ENCODE assay signal across 4 cellular contexts in the genomic region with DNA sequence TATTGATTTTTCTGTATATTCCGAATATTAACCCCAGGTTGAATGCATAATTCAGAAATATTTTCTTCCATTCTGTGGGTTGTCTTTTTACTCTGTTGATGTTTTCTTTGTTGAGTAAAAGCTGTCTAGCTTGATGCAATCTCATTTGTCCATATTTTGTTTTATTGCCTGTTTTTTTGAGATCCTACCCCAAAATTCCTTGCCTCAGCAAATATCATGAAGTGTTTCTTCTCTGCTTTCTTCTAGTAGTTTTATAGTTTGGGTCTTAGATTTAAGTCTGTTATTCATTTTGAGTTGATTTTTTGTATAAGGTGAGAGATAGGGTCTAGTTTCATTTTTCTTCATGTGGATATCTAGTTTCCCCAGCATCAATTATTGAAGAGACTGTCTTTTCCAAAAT.
A peak's percentile ranks its signal among the peaks of the same experiment; 100 is the strongest.
TF ChIP-seq lines count a peak whose summit lies in the region.

No MANE protein-coding gene starts in this region.

TF ChIP-seq in HepG2, 621 proteins besides CTCF, POLR2A, EP300 and RAD21:
- TF ChIP-seq ZSCAN9 (CRISPR knock-in tag; IDR thresholded peaks at IDR 0.05; ENCODE audit: borderline replicate concordance), result no peak
- peak; percentile 39; the same call in 1 of the 2 replicates for TF ChIP-seq MAFF (IDR thresholded peaks at IDR 0.05; ENCODE audit: low read depth, low read length)
- peak; percentile 52 to 75; a peak in 3 of 4 replicates for TF ChIP-seq MAFK (conservative IDR thresholded peaks at IDR 0.05 in 1 of 2, IDR thresholded peaks at IDR 0.05 in 1 of 2; ENCODE audit: low read length in 2 of 2)
- no peak for TF ChIP-seq PTBP1 (IDR thresholded peaks at IDR 0.05; ENCODE audit: low read depth, low read length, poor library complexity, severe bottlenecking)
TF ChIP-seq in HepG2: peak in this region for 2.

TF ChIP-seq in A549, 52 proteins besides CTCF, POLR2A, EP300 and RAD21:
- no peak for TF ChIP-seq ZFP36 (IDR thresholded peaks at IDR 0.05; ENCODE audit: borderline replicate concordance, partially characterized antibody)
- TF ChIP-seq MAFK (IDR thresholded peaks at IDR 0.05; ENCODE audit: partially characterized antibody), result peak; percentile 41
- TF ChIP-seq, protein P1, sequence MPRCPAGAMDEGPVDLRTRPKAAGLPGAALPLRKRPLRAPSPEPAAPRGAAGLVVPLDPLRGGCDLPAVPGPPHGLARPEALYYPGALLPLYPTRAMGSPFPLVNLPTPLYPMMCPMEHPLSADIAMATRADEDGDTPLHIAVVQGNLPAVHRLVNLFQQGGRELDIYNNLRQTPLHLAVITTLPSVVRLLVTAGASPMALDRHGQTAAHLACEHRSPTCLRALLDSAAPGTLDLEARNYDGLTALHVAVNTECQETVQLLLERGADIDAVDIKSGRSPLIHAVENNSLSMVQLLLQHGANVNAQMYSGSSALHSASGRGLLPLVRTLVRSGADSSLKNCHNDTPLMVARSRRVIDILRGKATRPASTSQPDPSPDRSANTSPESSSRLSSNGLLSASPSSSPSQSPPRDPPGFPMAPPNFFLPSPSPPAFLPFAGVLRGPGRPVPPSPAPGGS (IDR thresholded peaks at IDR 0.05), result no peak

TF ChIP-seq in IMR-90, 13 proteins besides CTCF, POLR2A, EP300 and RAD21:
- TF ChIP-seq MAFK (IDR thresholded peaks at IDR 0.05; ENCODE audit: low read depth, low read length), result peak; percentile 49
- no peak for TF ChIP-seq BHLHE40 (IDR thresholded peaks at IDR 0.05; ENCODE audit: low read depth, low read length)
- no peak for TF ChIP-seq FOS (IDR thresholded peaks at IDR 0.05; ENCODE audit: low read depth, low read length)
- no peak for TF ChIP-seq MXI1 (IDR thresholded peaks at IDR 0.05; ENCODE audit: borderline replicate concordance, low read depth, low read length)
- TF ChIP-seq USF2 (IDR thresholded peaks at IDR 0.05; ENCODE audit: low read depth, low read length), result no peak
- no peak for TF ChIP-seq SMC3 (IDR thresholded peaks at IDR 0.05; ENCODE audit: low read depth, low read length)
TF ChIP-seq in IMR-90: peak in this region for 1.

TF ChIP-seq in K562, 482 proteins besides CTCF, POLR2A, EP300 and RAD21:
- TF ChIP-seq, protein P2, sequence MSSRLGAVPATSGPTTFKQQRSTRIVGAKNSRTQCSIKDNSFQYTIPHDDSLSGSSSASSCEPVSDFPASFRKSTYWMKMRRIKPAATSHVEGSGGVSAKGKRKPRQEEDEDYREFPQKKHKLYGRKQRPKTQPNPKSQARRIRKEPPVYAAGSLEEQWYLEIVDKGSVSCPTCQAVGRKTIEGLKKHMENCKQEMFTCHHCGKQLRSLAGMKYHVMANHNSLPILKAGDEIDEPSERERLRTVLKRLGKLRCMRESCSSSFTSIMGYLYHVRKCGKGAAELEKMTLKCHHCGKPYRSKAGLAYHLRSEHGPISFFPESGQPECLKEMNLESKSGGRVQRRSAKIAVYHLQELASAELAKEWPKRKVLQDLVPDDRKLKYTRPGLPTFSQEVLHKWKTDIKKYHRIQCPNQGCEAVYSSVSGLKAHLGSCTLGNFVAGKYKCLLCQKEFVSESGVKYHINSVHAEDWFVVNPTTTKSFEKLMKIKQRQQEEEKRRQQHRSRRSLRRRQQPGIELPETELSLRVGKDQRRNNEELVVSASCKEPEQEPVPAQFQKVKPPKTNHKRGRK (tag; IDR thresholded peaks at IDR 0.05), result no peak
- TF ChIP-seq RCOR1 (IDR thresholded peaks at IDR 0.05; ENCODE audit: borderline replicate concordance in 1 of 2, low read depth in 2 of 2, low read length in 2 of 2) (no peak), DIDO1 (tag; IDR thresholded peaks at IDR 0.05; ENCODE audit: low read depth) (no peak), MAFG (tag; conservative IDR thresholded peaks at IDR 0.05) (0 out of 2 replicates have a peak, but pooled peaks have one; percentile 13), ZNF24 (IDR thresholded peaks at IDR 0.05) (no peak), MYC (IDR thresholded peaks at IDR 0.05; ENCODE audit: low read depth, low read length) (no peak), MYC (CRISPR knock-in tag; IDR thresholded peaks at IDR 0.05; ENCODE audit: borderline replicate concordance, low read depth) (no peak)
- TF ChIP-seq, protein P3, sequence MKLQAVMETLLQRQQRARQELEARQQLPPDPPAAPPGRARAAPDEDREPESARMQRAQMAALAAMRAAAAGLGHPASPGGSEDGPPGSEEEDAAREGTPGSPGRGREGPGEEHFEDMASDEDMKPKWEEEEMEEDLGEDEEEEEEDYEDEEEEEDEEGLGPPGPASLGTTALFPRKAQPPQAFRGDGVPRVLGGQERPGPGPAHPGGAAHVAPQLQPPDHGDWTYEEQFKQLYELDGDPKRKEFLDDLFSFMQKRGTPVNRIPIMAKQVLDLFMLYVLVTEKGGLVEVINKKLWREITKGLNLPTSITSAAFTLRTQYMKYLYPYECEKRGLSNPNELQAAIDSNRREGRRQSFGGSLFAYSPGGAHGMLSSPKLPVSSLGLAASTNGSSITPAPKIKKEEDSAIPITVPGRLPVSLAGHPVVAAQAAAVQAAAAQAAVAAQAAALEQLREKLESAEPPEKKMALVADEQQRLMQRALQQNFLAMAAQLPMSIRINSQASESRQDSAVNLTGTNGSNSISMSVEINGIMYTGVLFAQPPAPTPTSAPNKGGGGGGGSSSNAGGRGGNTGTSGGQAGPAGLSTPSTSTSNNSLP (IDR thresholded peaks at IDR 0.05; ENCODE audit: borderline replicate concordance, low read depth, low read length), result no peak
- TF ChIP-seq, protein P4, sequence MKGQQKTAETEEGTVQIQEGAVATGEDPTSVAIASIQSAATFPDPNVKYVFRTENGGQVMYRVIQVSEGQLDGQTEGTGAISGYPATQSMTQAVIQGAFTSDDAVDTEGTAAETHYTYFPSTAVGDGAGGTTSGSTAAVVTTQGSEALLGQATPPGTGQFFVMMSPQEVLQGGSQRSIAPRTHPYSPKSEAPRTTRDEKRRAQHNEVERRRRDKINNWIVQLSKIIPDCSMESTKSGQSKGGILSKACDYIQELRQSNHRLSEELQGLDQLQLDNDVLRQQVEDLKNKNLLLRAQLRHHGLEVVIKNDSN (CRISPR knock-in tag; IDR thresholded peaks at IDR 0.05), result no peak
